Comparison of ENCODE assay signal across 8 cellular contexts in genomic region chr16:10918294-10919002, GRCh38. TPM values are rescaled to one million over a fixed set of nuclear protein-coding genes. Genes with fewer than 3 reads are reported as not detected.
DNase-seq lines count a peak whose midpoint lies in the region; ATAC-seq, FAIRE-seq and TF ChIP-seq lines count a peak whose summit lies in the region.

No MANE protein-coding gene starts in this region.

- H3K27ac ChIP-seq in C4-2B = no peak overlapping the region
- no peak overlapping the region for H3K27ac ChIP-seq in iPS-20b (ENCODE audit: low read length)
- peak overlapping the region in 1 of 2 donors; percentile 29 for H3K27ac ChIP-seq in small intestine (ENCODE audit: low read depth in 1 of 2, low read length in 1 of 2)

- no peaks in the 10 kb centered on the region for H3K36me3 Mint-ChIP-seq in brain

- H3K9me3 Mint-ChIP-seq in brain = peaks cover 0 to 3% (median 0%) of the 10 kb centered on the region in 5 experiments

- TF ChIP-seq CTCF in C4-2B (conservative IDR thresholded peaks at IDR 0.05) = peak; percentile 96
- peak; percentile 82 to 87 for TF ChIP-seq CTCF in brain (conservative IDR thresholded peaks at IDR 0.05)

- H3K9me3 ChIP-seq in iPS-20b (ENCODE audit: insufficient read depth, low read depth, low read length) = no peaks in the 10 kb centered on the region
- H3K9me3 ChIP-seq in small intestine (ENCODE audit: control insufficient read depth, low read depth) = no peaks in the 10 kb centered on the region

- FAIRE-seq in H54 (lab: Jason Lieb, UNC) (peak; percentile 64), TTC549 (lab: Jason Lieb, UNC) (peak; percentile 37), small intestine (lab: Jason Lieb, UNC) (no peak)

- peak overlapping the region in 4 of 5 experiments; percentile 33 to 69 (median 67) for H3K4me3 Mint-ChIP-seq in brain

- 44 to 60% (median 53%) methylated on average over 21 of the region's 21 CpGs for WGBS in small intestine, 3 donors

- H3K4me3 ChIP-seq in iPS-20b (ENCODE audit: low read length) = peak overlapping the region; percentile 56; the same call in 1 of the 2 replicates
- no peak overlapping the region for H3K4me3 ChIP-seq in small intestine (ENCODE audit: low read depth in 1 of 2, low read length in 2 of 2)

- no peak for TF ChIP-seq POLR2A in H54 (IDR thresholded peaks at IDR 0.05; ENCODE audit: low read depth, low read length)

- ATAC-seq in GM19324 (IDR thresholded peaks at IDR 0.05; ENCODE audit: low FRiP score, unreplicated experiment) = no peak

- peaks cover 3% of the 10 kb centered on the region; the same call in 1 of the 2 replicates for H3K4me1 ChIP-seq in iPS-20b (ENCODE audit: insufficient read depth, low read length)
- H3K4me1 ChIP-seq in small intestine (ENCODE audit: control insufficient read depth in 2 of 2, insufficient read depth in 1 of 2, low read depth in 1 of 2, low read length in 1 of 2) = peaks cover 0 to 4% of the 10 kb centered on the region in 2 donors

- H3K4me1 Mint-ChIP-seq in brain = peaks cover 9% of the 10 kb centered on the region

- DNase-seq in H54 (ENCODE audit: insufficient read length, low spot score) (peak; percentile 87), NCI-H2081 treated with DMSO at 0.1 percent for 48 hours (lab: John Stamatoyannopoulos, UW) (peak; percentile 21), small intestine (peak; percentile 89)

- H3K27me3 Mint-ChIP-seq in brain = peaks cover 8% of the 10 kb centered on the region

- peak overlapping the region in 4 of 5 experiments; percentile 62 to 89 (median 69) for H3K27ac Mint-ChIP-seq in brain

- H3K9ac ChIP-seq in iPS-20b (ENCODE audit: low read depth, low read length) = no peak overlapping the region

- H3K36me3 ChIP-seq in iPS-20b (ENCODE audit: insufficient read depth, low read depth, low read length) (no peaks in the 10 kb centered on the region), small intestine (ENCODE audit: control insufficient read depth in 2 of 2, insufficient read depth in 2 of 2, low read length in 2 of 2) (peaks cover 0 to 3% of the 10 kb centered on the region in 2 donors)

- H3K27me3 ChIP-seq in iPS-20b (ENCODE audit: insufficient read depth, low read length) (0 out of 2 replicates have a peak, but pooled peaks cover 4% of the 10 kb centered on the region), small intestine (ENCODE audit: control insufficient read depth in 2 of 2, insufficient read depth in 2 of 2, low read length in 2 of 2) (no peaks in the 10 kb centered on the region)

RNA-seq across cellular contexts. Expression of gene DEXI, which starts 23.8 kb away (rescaled TPM):
- 71.5 TPM for polyA plus RNA-seq in brain (ENCODE audit: insufficient read depth, low read depth, low replicate concordance)
- 10 to 100 TPM; 23.0 to 28.8 (median 23.7) TPM for polyA plus RNA-seq in small intestine

RNA-seq across cellular contexts. Expression of gene CLEC16A, which starts 25.9 kb away (rescaled TPM):
- 22.2 TPM for polyA plus RNA-seq in brain (ENCODE audit: insufficient read depth, low read depth, low replicate concordance)
- 10 to 100 TPM; 13.2 to 23.5 (median 14.9) TPM for polyA plus RNA-seq in small intestine

RNA-seq across cellular contexts. Expression of gene CIITA, which starts 41.4 kb away (rescaled TPM):
- 0.75 TPM for polyA plus RNA-seq in brain (ENCODE audit: insufficient read depth, low read depth, low replicate concordance)
- 10 to 100 TPM in 2 of 3 donors, 1 to 10 TPM in 1; 9.2 to 11.7 (median 11.6) TPM for polyA plus RNA-seq in small intestine

Comparison
In these comparisons a context has a peak if more than half of its experiments do, and no peak if none do; other contexts are left out.
1. DNase-seq: peak in every context shown above with its lines; median percentile 89 in small intestine; 87 in H54; 21 in NCI-H2081 treated with DMSO at 0.1 percent for 48 hours.